8 cellular contexts compared by ENCODE assay signal in genomic region chr10:31320179-31320597, GRCh38. TPM values are rescaled to one million over a fixed set of nuclear protein-coding genes. Genes with fewer than 3 reads are reported as not detected.
DNase-seq lines count a peak whose midpoint lies in the region; ATAC-seq, FAIRE-seq and TF ChIP-seq lines count a peak whose summit lies in the region.

No MANE protein-coding gene starts in this region.

- CTCF ChIA-PET in activated CD4-positive, alpha-beta T cell treated with anti-CD3 and anti-CD28 coated beads, Interleukin-2, amount 10 ng/mL, durations not matched to agents 7 days and 5 days (lab: Charles Lee): interaction anchor here (1.5 to 1.8 kb wide), 2 partner anchors 9 to 21 kb away, joined by 4 to 6 read pairs; no protein-coding TSS in a partner anchor

- H3K27me3 Mint-ChIP-seq in activated CD4-positive, alpha-beta T cell treated with anti-CD3 and anti-CD28 coated beads, Interleukin-2, amount 10 ng/mL, durations not matched to agents 7 days and 5 days: peaks cover 2% of the 10 kb centered on the region
- peaks cover 49% of the 10 kb centered on the region for H3K27me3 Mint-ChIP-seq in dendritic cell treated with granulocyte-macrophage colony-stimulating factor and Interleukin-4, amounts not matched to agents 40 ng/mL and 50 ng/mL, for 4 days
- H3K27me3 Mint-ChIP-seq in memory B cell: no peaks in the 10 kb centered on the region

- H3K4me3 ChIP-seq in AG09309 (ENCODE audit: control insufficient read depth, low read depth, low read length): peak overlapping the region; percentile 95

- H3K9me3 Mint-ChIP-seq in activated CD4-positive, alpha-beta T cell treated with anti-CD3 and anti-CD28 coated beads, Interleukin-2, amount 10 ng/mL, durations not matched to agents 7 days and 5 days: no peaks in the 10 kb centered on the region
- no peaks in the 10 kb centered on the region for H3K9me3 Mint-ChIP-seq in dendritic cell treated with granulocyte-macrophage colony-stimulating factor and Interleukin-4, amounts not matched to agents 40 ng/mL and 50 ng/mL, for 4 days
- no peaks in the 10 kb centered on the region for H3K9me3 Mint-ChIP-seq in memory B cell

- intact Hi-C loops in dendritic cell treated with granulocyte-macrophage colony-stimulating factor and Interleukin-4, amounts not matched to agents 40 ng/mL and 50 ng/mL, for 4 days (cut with micrococcal nuclease): no loop called here

- H3K36me3 Mint-ChIP-seq in activated CD4-positive, alpha-beta T cell treated with anti-CD3 and anti-CD28 coated beads, Interleukin-2, amount 10 ng/mL, durations not matched to agents 7 days and 5 days (ENCODE audit: low read depth): peaks cover 13% of the 10 kb centered on the region
- no peaks in the 10 kb centered on the region for H3K36me3 Mint-ChIP-seq in dendritic cell treated with granulocyte-macrophage colony-stimulating factor and Interleukin-4, amounts not matched to agents 40 ng/mL and 50 ng/mL, for 4 days (ENCODE audit: low read depth)
- no peaks in the 10 kb centered on the region for H3K36me3 Mint-ChIP-seq in memory B cell

- FAIRE-seq in HTR-8/SVneo (lab: Jason Lieb, UNC): no peak

- peak overlapping the region; percentile 93 for H3K4me3 Mint-ChIP-seq in activated CD4-positive, alpha-beta T cell treated with anti-CD3 and anti-CD28 coated beads, Interleukin-2, amount 10 ng/mL, durations not matched to agents 7 days and 5 days
- H3K4me3 Mint-ChIP-seq in dendritic cell treated with granulocyte-macrophage colony-stimulating factor and Interleukin-4, amounts not matched to agents 40 ng/mL and 50 ng/mL, for 4 days: peak overlapping the region; percentile 83
- H3K4me3 Mint-ChIP-seq in memory B cell: peak overlapping the region; percentile 92

- no peak for TF ChIP-seq CTCF in AG09309 (IDR thresholded peaks at IDR 0.05; ENCODE audit: control insufficient read depth, insufficient read depth, low read depth, low read length, missing control alignments)

- H3K4me1 Mint-ChIP-seq in activated CD4-positive, alpha-beta T cell treated with anti-CD3 and anti-CD28 coated beads, Interleukin-2, amount 10 ng/mL, durations not matched to agents 7 days and 5 days: peaks cover 46% of the 10 kb centered on the region
- peaks cover 34% of the 10 kb centered on the region for H3K4me1 Mint-ChIP-seq in dendritic cell treated with granulocyte-macrophage colony-stimulating factor and Interleukin-4, amounts not matched to agents 40 ng/mL and 50 ng/mL, for 4 days (ENCODE audit: low read depth)
- peaks cover 26% of the 10 kb centered on the region for H3K4me1 Mint-ChIP-seq in memory B cell

- POLR2A ChIA-PET in activated CD4-positive, alpha-beta T cell treated with anti-CD3 and anti-CD28 coated beads, Interleukin-2, amount 10 ng/mL, durations not matched to agents 7 days and 5 days (lab: Charles Lee): interaction anchor here (0.6 kb wide), 1 partner anchor 46 kb away, joined by 6 read pairs; no protein-coding TSS in a partner anchor

- peak overlapping the region; percentile 97 for H3K27ac Mint-ChIP-seq in activated CD4-positive, alpha-beta T cell treated with anti-CD3 and anti-CD28 coated beads, Interleukin-2, amount 10 ng/mL, durations not matched to agents 7 days and 5 days
- H3K27ac Mint-ChIP-seq in dendritic cell treated with granulocyte-macrophage colony-stimulating factor and Interleukin-4, amounts not matched to agents 40 ng/mL and 50 ng/mL, for 4 days: no peak overlapping the region
- peak overlapping the region; percentile 95 for H3K27ac Mint-ChIP-seq in memory B cell

- no peak for DNase-seq in AG09309 (ENCODE audit: low read depth)
- DNase-seq in GM19240 (ENCODE audit: insufficient read length, low spot score): peak; percentile 12
- DNase-seq in HTR-8/SVneo (ENCODE audit: insufficient read length, low spot score): peak; percentile 18
- DNase-seq in activated CD4-positive, alpha-beta T cell treated with anti-CD3 and anti-CD28 coated beads, Interleukin-2, amount 10 ng/mL, durations not matched to agents 7 days and 5 days: peak; percentile 57
- DNase-seq in memory B cell (ENCODE audit: low spot score in 2 of 2): peak; percentile 52 to 63
- peak; percentile 21 for DNase-seq in stimulated activated CD8-positive, alpha-beta memory T cell treated with anti-CD3 and anti-CD28 coated beads, Interleukin-4, amount 100 ng/mL, for 24 hours (ENCODE audit: low read depth)
- no peak for DNase-seq in SKM-1 (lab: John Stamatoyannopoulos, UW; ENCODE audit: unreplicated experiment)

- ATAC-seq in memory B cell (ENCODE audit: low read depth): peak; percentile 11

RNA-seq across cellular contexts. Expression of gene ZEB1, which starts 1.2 kb away (rescaled TPM):
- 10 to 100 TPM; 36.1 to 46.2 TPM for total RNA-seq in activated CD4-positive, alpha-beta T cell treated with anti-CD3 and anti-CD28 coated beads, Interleukin-2, amount 10 ng/mL, durations not matched to agents 7 days and 5 days

Comparison
In these comparisons a context has a peak if more than half of its experiments do, and no peak if none do; other contexts are left out.
1. DNase-seq: peak in GM19240 (single experiment), HTR-8/SVneo (single experiment), activated CD4-positive, alpha-beta T cell treated with anti-CD3 and anti-CD28 coated beads, Interleukin-2, amount 10 ng/mL, durations not matched to agents 7 days and 5 days (single experiment), memory B cell (2 of 2) and stimulated activated CD8-positive, alpha-beta memory T cell treated with anti-CD3 and anti-CD28 coated beads, Interleukin-4, amount 100 ng/mL, for 24 hours (single experiment); none in AG09309 (single experiment) and SKM-1 (single experiment).
2. Peak in every context shown above with its lines, with median percentiles within 50 percentile points of each other: H3K4me3 Mint-ChIP-seq.